8 cellular contexts compared by ENCODE assay signal in the genomic region with DNA sequence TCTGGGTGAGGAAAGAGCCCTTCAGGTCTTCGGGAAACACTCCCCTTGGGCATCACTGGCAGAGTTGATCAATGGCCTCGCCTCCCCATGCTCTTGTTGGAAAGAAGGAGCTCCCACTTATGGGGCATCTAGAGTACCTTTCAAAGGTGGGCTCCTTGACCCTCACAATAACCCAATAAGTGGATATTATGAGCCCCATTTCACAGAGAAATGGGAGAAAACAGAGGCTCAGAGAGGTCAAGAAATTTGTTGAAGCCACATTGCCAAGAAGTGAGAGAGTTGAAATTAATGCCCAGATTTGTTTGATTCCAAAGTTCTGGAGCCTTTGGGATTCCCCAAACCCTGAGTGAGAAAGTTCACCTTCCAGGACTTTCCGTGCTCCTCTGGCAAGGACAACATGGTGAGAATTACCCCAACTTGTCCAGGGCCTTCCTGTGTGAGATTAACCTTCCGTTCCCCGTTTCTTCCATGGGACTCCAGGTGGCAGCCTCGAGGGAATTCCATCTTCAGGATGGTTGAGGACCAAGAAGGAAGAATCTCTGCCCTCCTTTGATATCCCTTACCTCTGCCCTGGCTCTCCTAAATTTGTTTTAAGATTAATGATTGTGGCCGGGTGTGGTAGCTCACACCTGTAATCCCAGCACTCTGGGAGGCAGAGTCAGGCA. TPM values are rescaled to one million over a fixed set of nuclear protein-coding genes. Genes with fewer than 3 reads are reported as not detected.
DNase-seq lines count a peak whose midpoint lies in the region; ATAC-seq and TF ChIP-seq lines count a peak whose summit lies in the region.

No MANE protein-coding gene starts in this region.

- no peaks in the 10 kb centered on the region for H3K79me1 ChIP-seq in mesendoderm (ENCODE audit: low read length)

- H3K4me3 ChIP-seq in heart left ventricle: no peak overlapping the region
- no peak overlapping the region for H3K4me3 ChIP-seq in brain microvascular endothelial cell (ENCODE audit: low read depth, low read length)
- no peak overlapping the region for H3K4me3 ChIP-seq in mesendoderm (ENCODE audit: low read length)
- no peak overlapping the region for H3K4me3 ChIP-seq in urinary bladder (ENCODE audit: low read depth, low read length)

- no peak for ATAC-seq in heart left ventricle
- ATAC-seq in Right ventricle myocardium inferior: no peak

- no peak overlapping the region for H3K23ac ChIP-seq in mesendoderm (ENCODE audit: low read length)

- H3K4ac ChIP-seq in mesendoderm (ENCODE audit: low read depth, low read length): peak overlapping the region; percentile 75

- peak overlapping the region; percentile 1 for H3K18ac ChIP-seq in mesendoderm (ENCODE audit: low read length)

- H3K9ac ChIP-seq in mesendoderm (ENCODE audit: low read length): peak overlapping the region; percentile 77

- H3K36me3 ChIP-seq in heart left ventricle (no peaks in the 10 kb centered on the region), brain microvascular endothelial cell (replicated peaks) (no peaks in the 10 kb centered on the region), mesendoderm (ENCODE audit: control insufficient read depth, insufficient read depth, low read length) (no peaks in the 10 kb centered on the region), urinary bladder (ENCODE audit: insufficient read depth) (no peaks in the 10 kb centered on the region)

- H2BK5ac ChIP-seq in mesendoderm (ENCODE audit: low read length): peak overlapping the region; percentile 78

- in situ Hi-C loops in brain microvascular endothelial cell (cut with HindIII; ENCODE audit: low pct_ligation_motif_present, low sequenced_read_pairs): no loop called here

- no peak overlapping the region for H2BK15ac ChIP-seq in mesendoderm (replicated peaks; ENCODE audit: low read depth)

- H2AK5ac ChIP-seq in mesendoderm (ENCODE audit: low read length): peak overlapping the region; percentile 37

- no peak for DNase-seq in heart left ventricle
- no peak for DNase-seq in Right ventricle myocardium inferior (ENCODE audit: missing footprints)
- DNase-seq in brain microvascular endothelial cell: no peak
- peak; percentile 82 for DNase-seq in mesendoderm
- no peak for DNase-seq in inferior parietal cortex (ENCODE audit: extremely low spot score)
- no peak for DNase-seq in NCI-H774 (lab: John Stamatoyannopoulos, UW)
- no peak for DNase-seq in cerebellum (ENCODE audit: low spot score)

- 65 to 70% (median 69%) methylated on average over 7 of the region's 7 CpGs for WGBS in heart left ventricle, 4 donors
- no CpG with 5 or more reads among the region's 7 CpGs for WGBS in mesendoderm (ENCODE audit: extremely low coverage, insufficient coverage, low lambda C conversion rate)
- WGBS in urinary bladder: 60% methylated on average over 7 of the region's 7 CpGs

- no peaks in the 10 kb centered on the region for H3K79me2 ChIP-seq in mesendoderm (ENCODE audit: control insufficient read depth, insufficient read depth, low read length)

- H3K4me1 ChIP-seq in heart left ventricle (peaks cover 0 to 43% (median 27%) of the 10 kb centered on the region in 12 donors), mesendoderm (ENCODE audit: control insufficient read depth, low read depth, low read length) (peaks cover 14% of the 10 kb centered on the region), urinary bladder (ENCODE audit: insufficient read depth) (peaks cover 3% of the 10 kb centered on the region)

- no peak for TF ChIP-seq POLR2A in heart left ventricle (IDR thresholded peaks at IDR 0.05)

- intact Hi-C loops in heart left ventricle (cut with DNase I): loop anchor here in 8 of 10 donors (2.0 to 10.0 kb wide), 13 partner anchors 38 to 213 kb away; a partner anchor contains a TSS
- intact Hi-C loops in Right ventricle myocardium inferior (cut with DNase I): loop anchor here (2.0 to 5.0 kb wide), 4 partner anchors 48 to 213 kb away; a partner anchor contains a TSS

- H4K5ac ChIP-seq in mesendoderm (ENCODE audit: low read length): no peak overlapping the region

- no peaks in the 10 kb centered on the region for H3K9me3 ChIP-seq in heart left ventricle

- no peak overlapping the region for H3K4me2 ChIP-seq in mesendoderm (ENCODE audit: low read length)

- H2BK120ac ChIP-seq in mesendoderm (ENCODE audit: low read depth, low read length): peak overlapping the region; percentile 10

- H4K8ac ChIP-seq in mesendoderm (ENCODE audit: low read depth, low read length): no peak overlapping the region

- H3K56ac ChIP-seq in mesendoderm (ENCODE audit: low read length): peak overlapping the region; percentile 94

- H3K27ac ChIP-seq in heart left ventricle (peak overlapping the region; percentile 72 to 98 (median 90)), brain microvascular endothelial cell (peak overlapping the region; percentile 52), mesendoderm (ENCODE audit: low read depth, low read length) (peak overlapping the region; percentile 76), urinary bladder (ENCODE audit: low read depth) (peak overlapping the region; percentile 89)

- TF ChIP-seq CTCF in heart left ventricle (IDR thresholded peaks at IDR 0.05) (no peak), brain microvascular endothelial cell (IDR thresholded peaks at IDR 0.05; ENCODE audit: low read depth, low read length, missing control alignments) (peak; percentile 40)

- H3K27me3 ChIP-seq in heart left ventricle: peaks cover 0 to 4% (median 0%) of the 10 kb centered on the region in 9 donors
- H3K27me3 ChIP-seq in brain microvascular endothelial cell (replicated peaks): no peaks in the 10 kb centered on the region
- no peaks in the 10 kb centered on the region for H3K27me3 ChIP-seq in mesendoderm (ENCODE audit: insufficient read depth, low read length, poor library complexity)

RNA-seq across cellular contexts. Expression of a gene that starts 7.5 kb away (rescaled TPM):
- total RNA-seq in heart left ventricle (100 to 1,000 TPM; 131 to 237 (median 160) TPM), Right ventricle myocardium inferior (165 TPM), urinary bladder (142 TPM), cerebellum (176 TPM)
- polyA plus RNA-seq in heart left ventricle (100 to 1,000 TPM; 144 to 189 TPM), urinary bladder (135 TPM)
- 145 TPM for polyA plus RNA-seq in mesendoderm (2013, experiment 1 of 2)
- polyA plus RNA-seq in mesendoderm (2013, experiment 2 of 2): 139 TPM

RNA-seq across cellular contexts. Expression of a gene that starts 21.1 kb away (rescaled TPM):
- total RNA-seq in heart left ventricle: 10 to 100 TPM in 1 of 9 donors, 1 to 10 TPM in 8; 3.7 to 11.7 (median 4.8) TPM
- 1 to 10 TPM; 3.5 to 4.7 TPM for polyA plus RNA-seq in heart left ventricle
- total RNA-seq in Right ventricle myocardium inferior: 7.5 TPM
- polyA plus RNA-seq in mesendoderm (2013, experiment 1 of 2): 0.37 TPM
- polyA plus RNA-seq in mesendoderm (2013, experiment 2 of 2): 0.28 TPM
- total RNA-seq in urinary bladder: 1.7 TPM
- 2.2 TPM for polyA plus RNA-seq in urinary bladder
- 0.82 TPM for total RNA-seq in cerebellum

RNA-seq across cellular contexts. Expression of a gene that starts 32.6 kb away (rescaled TPM):
- total RNA-seq in heart left ventricle (1 to 10 TPM in 4 of 9 donors, under 1 TPM in 4, not detected in 1; 0.32 to 7.2 (median 0.99) TPM), Right ventricle myocardium inferior (1.2 TPM), urinary bladder (1.1 TPM), cerebellum (1.7 TPM)
- polyA plus RNA-seq in heart left ventricle (under 1 TPM; 0.34 to 0.60 TPM), urinary bladder (1.0 TPM)
- polyA plus RNA-seq in mesendoderm (2013, experiment 1 of 2): 0.38 TPM
- polyA plus RNA-seq in mesendoderm (2013, experiment 2 of 2): 0.55 TPM

RNA-seq across cellular contexts. Expression of a gene that starts 46.6 kb away (rescaled TPM):
- 10 to 100 TPM; 12.9 to 23.8 (median 16.5) TPM for total RNA-seq in heart left ventricle
- 10 to 100 TPM; 15.4 to 30.1 TPM for polyA plus RNA-seq in heart left ventricle
- total RNA-seq in Right ventricle myocardium inferior: 16.2 TPM
- polyA plus RNA-seq in mesendoderm (2013, experiment 1 of 2): 68.0 TPM
- 67.6 TPM for polyA plus RNA-seq in mesendoderm (2013, experiment 2 of 2)
- total RNA-seq in urinary bladder: 9.0 TPM
- 18.7 TPM for polyA plus RNA-seq in urinary bladder
- total RNA-seq in cerebellum: 10.3 TPM

RNA-seq across cellular contexts. Expression of a gene that starts 48.3 kb away (rescaled TPM):
- total RNA-seq in heart left ventricle (10 to 100 TPM; 17.4 to 39.0 (median 24.7) TPM), Right ventricle myocardium inferior (21.1 TPM), urinary bladder (66.2 TPM), cerebellum (53.1 TPM)
- polyA plus RNA-seq in heart left ventricle (10 to 100 TPM; 14.6 to 23.6 TPM), urinary bladder (66.4 TPM)
- 11.7 TPM for polyA plus RNA-seq in mesendoderm (2013, experiment 1 of 2)
- polyA plus RNA-seq in mesendoderm (2013, experiment 2 of 2): 11.7 TPM
